ENCODE assay signal across 8 cellular contexts in genomic region chr5:217475-217859, GRCh38. TPM values are rescaled to one million over a fixed set of nuclear protein-coding genes. Genes with fewer than 3 reads are reported as not detected.
DNase-seq lines count a peak whose midpoint lies in the region; ATAC-seq and TF ChIP-seq lines count a peak whose summit lies in the region.
"Not testable (repeated sequence)": the region's sequence is repeated elsewhere in the genome, so short reads cannot be mapped to it uniquely, and the experiment has no call there.

No MANE protein-coding gene starts in this region.

- H3K9me2 ChIP-seq in SU-DHL-6 (replicated peaks; ENCODE audit: insufficient read depth, low read length): not testable (repeated sequence)

- H3K27me3 ChIP-seq in H7 (ENCODE audit: control insufficient read depth, insufficient read depth, low read length); SU-DHL-6 (ENCODE audit: low read length); brain microvascular endothelial cell (replicated peaks); right atrium auricular region; neuron (ENCODE audit: insufficient read depth, low read length): not testable (repeated sequence)

- H3K4me1 ChIP-seq in right atrium auricular region: peaks cover 0 to 22% of the 10 kb centered on the region in 2 donors
- peaks cover 19% of the 10 kb centered on the region for H3K4me1 ChIP-seq in neuron (ENCODE audit: insufficient read depth, low read length)
- not testable (repeated sequence) for H3K4me1 ChIP-seq in urinary bladder (ENCODE audit: insufficient read depth)

- H3K9ac ChIP-seq in SU-DHL-6 (ENCODE audit: low read length): peak overlapping the region; percentile 99

- not testable (repeated sequence) for DNase-seq in H7; right atrium auricular region (ENCODE audit: low spot score)
- DNase-seq in brain microvascular endothelial cell: peak; percentile 25

- H3K4me3 ChIP-seq in H7 (ENCODE audit: insufficient read depth, low read depth, low read length): peak overlapping the region; percentile 94
- peak overlapping the region; percentile 100 for H3K4me3 ChIP-seq in SU-DHL-6 (ENCODE audit: insufficient read depth, low read length, poor library complexity, severe bottlenecking)
- H3K4me3 ChIP-seq in brain microvascular endothelial cell (ENCODE audit: low read depth, low read length): peak overlapping the region; percentile 85
- peak overlapping the region; percentile 95 to 99 for H3K4me3 ChIP-seq in right atrium auricular region
- H3K4me3 ChIP-seq in neuron (ENCODE audit: low read length): peak overlapping the region; percentile 83
- H3K4me3 ChIP-seq in urinary bladder (ENCODE audit: low read depth, low read length): peak overlapping the region; percentile 98

- peak; percentile 39 for ATAC-seq in GM18502 (IDR thresholded peaks at IDR 0.05; ENCODE audit: poor library complexity, unreplicated experiment)
- ATAC-seq in HG03565 (IDR thresholded peaks at IDR 0.05; ENCODE audit: unreplicated experiment): peak; percentile 9

- H3K79me2 ChIP-seq in SU-DHL-6 (ENCODE audit: insufficient read depth, low read length): peaks cover 68% of the 10 kb centered on the region

- H3K4me2 ChIP-seq in SU-DHL-6 (ENCODE audit: low read depth, low read length, poor library complexity, severe bottlenecking): peak overlapping the region; percentile 62

- TF ChIP-seq CTCF in SU-DHL-6 (IDR thresholded peaks at IDR 0.05; ENCODE audit: insufficient read depth, low read length, poor library complexity, severe bottlenecking); brain microvascular endothelial cell (IDR thresholded peaks at IDR 0.05; ENCODE audit: low read depth, low read length, missing control alignments); right atrium auricular region (IDR thresholded peaks at IDR 0.05): not testable (repeated sequence)

- H3K9me3 ChIP-seq in SU-DHL-6 (ENCODE audit: insufficient read depth, low read length); right atrium auricular region; neuron (ENCODE audit: low read length): not testable (repeated sequence)

- peaks cover 16% of the 10 kb centered on the region; the same call in 1 of the 2 replicates for H4K20me1 ChIP-seq in SU-DHL-6 (ENCODE audit: low read depth, low read length)

- not testable (repeated sequence) for H3F3A ChIP-seq in SU-DHL-6 (ENCODE audit: insufficient read depth)

- in situ Hi-C loops in brain microvascular endothelial cell (cut with HindIII; ENCODE audit: low pct_ligation_motif_present, low sequenced_read_pairs): not testable (repeated sequence)

- 2% methylated on average over 6 of the region's 6 CpGs for WGBS in urinary bladder

- H3K36me3 ChIP-seq in H7 (replicated peaks; ENCODE audit: control insufficient read depth, insufficient read depth, low read length); SU-DHL-6 (ENCODE audit: low read length); brain microvascular endothelial cell (replicated peaks); urinary bladder (ENCODE audit: insufficient read depth): not testable (repeated sequence)
- H3K36me3 ChIP-seq in right atrium auricular region: peaks cover 11% of the 10 kb centered on the region
- H3K36me3 ChIP-seq in neuron (ENCODE audit: insufficient read depth, low read length): peaks cover 11% of the 10 kb centered on the region

- peak overlapping the region; percentile 69 for H3K27ac ChIP-seq in SU-DHL-6 (ENCODE audit: low read depth, low read length)
- peak overlapping the region; percentile 67 for H3K27ac ChIP-seq in brain microvascular endothelial cell
- H3K27ac ChIP-seq in right atrium auricular region: peak overlapping the region; percentile 97 to 98
- not testable (repeated sequence) for H3K27ac ChIP-seq in urinary bladder (ENCODE audit: low read depth)

- peak overlapping the region; percentile 88 for H2AFZ ChIP-seq in SU-DHL-6 (ENCODE audit: low read depth, low read length, severe bottlenecking)
- peak overlapping the region; percentile 72 for H2AFZ ChIP-seq in neuron (ENCODE audit: low read depth, low read length)

RNA-seq across cellular contexts. Expression of gene CCDC127, which starts 0.5 kb away (rescaled TPM):
- 3.3 and 4.4 TPM in 2 replicates for total RNA-seq in H7 (2014; rRNA removed; shearing (Covaris generic))
- total RNA-seq in right atrium auricular region: 1 to 10 TPM; 5.6 to 7.1 TPM
- 5.7 TPM for total RNA-seq in urinary bladder
- polyA plus RNA-seq in urinary bladder: 6.5 TPM

RNA-seq across cellular contexts. Expression of gene SDHA, which starts 0.7 kb away (rescaled TPM):
- total RNA-seq in H7 (2014; rRNA removed; shearing (Covaris generic)): 93.4 and 112 TPM in 2 replicates
- total RNA-seq in right atrium auricular region: 100 to 1,000 TPM; 242 to 366 TPM
- 58.3 TPM for total RNA-seq in urinary bladder
- polyA plus RNA-seq in urinary bladder: 106 TPM

RNA-seq across cellular contexts. Expression of gene LRRC14B, which starts 26.2 kb away (rescaled TPM):
- total RNA-seq in H7 (2014; rRNA removed; shearing (Covaris generic)): 0.44 TPM in 1 of 2 replicates, not detected in the other
- total RNA-seq in right atrium auricular region (10 to 100 TPM in 1 of 2 donors, 1 to 10 TPM in 1; 7.7 to 51.0 TPM), urinary bladder (0.58 TPM)
- polyA plus RNA-seq in urinary bladder: not detected

RNA-seq across cellular contexts. Expression of gene PDCD6, which starts 54.0 kb away (rescaled TPM):
- total RNA-seq in H7 (2014; rRNA removed; shearing (Covaris generic)): 87.1 and 116 TPM in 2 replicates
- total RNA-seq in right atrium auricular region: 10 to 100 TPM; 38.1 to 46.1 TPM
- total RNA-seq in urinary bladder: 64.5 TPM
- polyA plus RNA-seq in urinary bladder: 140 TPM
